Comparison of ENCODE assay signal across 8 cellular contexts in genomic region chr17:56913867-56914640, GRCh38.
A peak's percentile ranks its signal among the peaks of the same experiment; 100 is the strongest.
DNase-seq lines count a peak whose midpoint lies in the region; TF ChIP-seq lines count a peak whose summit lies in the region.

TSS of gene TRIM25 (minus strand) at chr17:56914049. CDS start at chr17:56913988, 61 bp downstream.

- peak within 1 kb of the TSS; percentile 9; the same call in 1 of the 2 replicates for H3K27ac ChIP-seq in SK-N-MC

- peak within 1 kb of the TSS; percentile 88 for H3K9ac ChIP-seq in SK-N-MC (ENCODE audit: insufficient read length)

- H3K4me1 Mint-ChIP-seq in activated naive CD4-positive, alpha-beta T cell treated with anti-CD3 and anti-CD28 coated beads, Interleukin-2, amount 10 ng/mL, durations not matched to agents 7 days and 5 days = peaks cover 56% of the 10 kb centered on the region

- peaks cover 15% of the 10 kb centered on the region for H3K9me3 Mint-ChIP-seq in activated naive CD4-positive, alpha-beta T cell treated with anti-CD3 and anti-CD28 coated beads, Interleukin-2, amount 10 ng/mL, durations not matched to agents 7 days and 5 days

- peak; percentile 41 for DNase-seq in GM04503 (ENCODE audit: low read depth)
- DNase-seq in HEK293T (ENCODE audit: extremely low spot score) = peak; percentile 93
- DNase-seq in NAMALWA (ENCODE audit: low spot score) = peak; percentile 91
- DNase-seq in SK-N-MC (ENCODE audit: low read depth, low spot score) = no peak
- DNase-seq in activated naive CD4-positive, alpha-beta T cell treated with anti-CD3 and anti-CD28 coated beads, Interleukin-2, amount 10 ng/mL, durations not matched to agents 7 days and 5 days = peak; percentile 94
- peak; percentile 93 for DNase-seq in germinal center (ENCODE audit: low spot score)
- peak in 55 of 56 donors; percentile 23 to 90 (median 71) for DNase-seq in nucleus accumbens (lab: John Stamatoyannopoulos, UW)
- peak; percentile 37 for DNase-seq in superior temporal gyrus (ENCODE audit: extremely low spot score)

- CTCF ChIA-PET in HEK293T (lab: Yijun Ruan, JAX) = interaction anchor here (1.2 kb wide), 1 partner anchor 94 kb away, joined by 5 read pairs; no protein-coding TSS in a partner anchor
- CTCF ChIA-PET in activated naive CD4-positive, alpha-beta T cell treated with anti-CD3 and anti-CD28 coated beads, Interleukin-2, amount 10 ng/mL, durations not matched to agents 7 days and 5 days (lab: Charles Lee) = interaction anchor here (1.2 kb wide), 1 partner anchor 25 kb away, joined by 4 read pairs; no protein-coding TSS in a partner anchor

- H3K4me3 ChIP-seq in SK-N-MC = peak within 1 kb of the TSS; percentile 99

- H3K27ac Mint-ChIP-seq in activated naive CD4-positive, alpha-beta T cell treated with anti-CD3 and anti-CD28 coated beads, Interleukin-2, amount 10 ng/mL, durations not matched to agents 7 days and 5 days = peak within 1 kb of the TSS; percentile 93

- H3K9me3 ChIP-seq in SK-N-MC (ENCODE audit: low read depth, low read length) = no peaks in the 10 kb centered on the region

- H3K36me3 ChIP-seq in SK-N-MC (ENCODE audit: insufficient read depth, low read length) = no peaks in the 10 kb centered on the region

- H3K36me3 Mint-ChIP-seq in activated naive CD4-positive, alpha-beta T cell treated with anti-CD3 and anti-CD28 coated beads, Interleukin-2, amount 10 ng/mL, durations not matched to agents 7 days and 5 days = peaks cover 29% of the 10 kb centered on the region

- H3K4me3 Mint-ChIP-seq in activated naive CD4-positive, alpha-beta T cell treated with anti-CD3 and anti-CD28 coated beads, Interleukin-2, amount 10 ng/mL, durations not matched to agents 7 days and 5 days = peak within 1 kb of the TSS; percentile 88

- no peaks in the 10 kb centered on the region for H3K27me3 Mint-ChIP-seq in activated naive CD4-positive, alpha-beta T cell treated with anti-CD3 and anti-CD28 coated beads, Interleukin-2, amount 10 ng/mL, durations not matched to agents 7 days and 5 days

- POLR2A ChIA-PET in HEK293T (lab: Yijun Ruan, JAX) = interaction anchor here (0.6 to 1.9 kb wide), 23 partner anchors 9 to 195 kb away, joined by 3 to 14 read pairs (median 4); partner anchors contain the start of genes C17orf67, DGKE and SCPEP1

TF ChIP-seq in HEK293T, 16 proteins besides CTCF, POLR2A, EP300 and RAD21:
- no peak for TF ChIP-seq NFRKB (IDR thresholded peaks at IDR 0.05)
- TF ChIP-seq ELF4 (IDR thresholded peaks at IDR 0.05) = 0 out of 2 replicates have a peak, but pooled peaks have one; percentile 19
- no peak for TF ChIP-seq SUZ12 (IDR thresholded peaks at IDR 0.05)
- no peak for TF ChIP-seq ARNT (IDR thresholded peaks at IDR 0.05)
- TF ChIP-seq PKNOX1 (IDR thresholded peaks at IDR 0.05) = no peak
